22 cellular contexts compared by ENCODE assay signal in genomic region chr2:160384791-160385190, GRCh38.
DNase-seq lines count a peak whose midpoint lies in the region; ATAC-seq and TF ChIP-seq lines count a peak whose summit lies in the region.
"Had no signal": no experiment of that assay in that cellular context is flagged by ENCODE, and none has a peak within 500 bp of the region (broad histone marks: within the 10 kb centered on the region; RNA-seq: fewer than 3 reads in every experiment).

No MANE protein-coding gene starts in this region.

- peaks cover 95% of the 10 kb centered on the region for H4K20me1 ChIP-seq in neural progenitor cell (ENCODE audit: low read depth)

- peak overlapping the region; percentile 57 for H3K27ac Mint-ChIP-seq in T-helper 1 cell treated with Interleukin-12 subunit alpha and Interleukin-12 subunit beta and Interleukin-4 antibody, amounts not matched to agents 30 μg/mL and 1 μg/mL, for 36 hours
- H3K27ac Mint-ChIP-seq in CD4-positive, alpha-beta memory T cell, result peak overlapping the region in 4 of 7 donors; percentile 13 to 62 (median 48)
- peak overlapping the region; percentile 80 for H3K27ac Mint-ChIP-seq in central memory CD8-positive, alpha-beta T cell (ENCODE audit: low read depth)
- H3K27ac Mint-ChIP-seq in natural killer cell treated with Interleukin-12 subunit alpha and Interleukin-12 subunit beta and Interleukin-15 and Interleukin-18, amount 100 ng/mL, for 72 hours, result peak overlapping the region; percentile 78 to 86
- no peak overlapping the region for H3K27ac Mint-ChIP-seq in neural progenitor cell
- H3K27ac Mint-ChIP-seq: activated B cell treated with CpG ODN at 0.5 μM for 24 hours had no signal

- H3K79me2 ChIP-seq in neural progenitor cell (ENCODE audit: low read depth), result peaks cover 100% of the 10 kb centered on the region

- TF ChIP-seq CTCF in neural progenitor cell (IDR thresholded peaks at IDR 0.05), result no peak

- no peak overlapping the region for H3K4me3 ChIP-seq in CD4-positive, alpha-beta memory T cell (ENCODE audit: low read length in 2 of 2)
- H3K4me3 ChIP-seq in neural progenitor cell, result no peak overlapping the region
- H3K4me3 ChIP-seq: left lung, ovary, suprapubic skin had no signal

- H3K4me1 ChIP-seq in CD4-positive, alpha-beta memory T cell (ENCODE audit: insufficient read depth, low read length), result peaks cover 84% of the 10 kb centered on the region
- H3K4me1 ChIP-seq in neural progenitor cell, result peaks cover 46% of the 10 kb centered on the region

- H3K4me1 Mint-ChIP-seq in T-helper 1 cell treated with Interleukin-12 subunit alpha and Interleukin-12 subunit beta and Interleukin-4 antibody, amounts not matched to agents 30 μg/mL and 1 μg/mL, for 36 hours (ENCODE audit: low read depth), result peaks cover 60% of the 10 kb centered on the region
- H3K4me1 Mint-ChIP-seq in CD4-positive, alpha-beta memory T cell, result peaks cover 65 to 95% (median 81%) of the 10 kb centered on the region in 4 donors
- H3K4me1 Mint-ChIP-seq in central memory CD8-positive, alpha-beta T cell, result peaks cover 83% of the 10 kb centered on the region
- peaks cover 72 to 74% of the 10 kb centered on the region in 2 donors for H3K4me1 Mint-ChIP-seq in natural killer cell treated with Interleukin-12 subunit alpha and Interleukin-12 subunit beta and Interleukin-15 and Interleukin-18, amount 100 ng/mL, for 72 hours (ENCODE audit: low read depth in 2 of 2)
- H3K4me1 Mint-ChIP-seq in neural progenitor cell, result peaks cover 26% of the 10 kb centered on the region

- no peaks in the 10 kb centered on the region for H3K9me3 Mint-ChIP-seq in T-helper 1 cell treated with Interleukin-12 subunit alpha and Interleukin-12 subunit beta and Interleukin-4 antibody, amounts not matched to agents 30 μg/mL and 1 μg/mL, for 36 hours
- H3K9me3 Mint-ChIP-seq in CD4-positive, alpha-beta memory T cell, result no peaks in the 10 kb centered on the region
- no peaks in the 10 kb centered on the region for H3K9me3 Mint-ChIP-seq in central memory CD8-positive, alpha-beta T cell
- no peaks in the 10 kb centered on the region for H3K9me3 Mint-ChIP-seq in natural killer cell treated with Interleukin-12 subunit alpha and Interleukin-12 subunit beta and Interleukin-15 and Interleukin-18, amount 100 ng/mL, for 72 hours
- H3K9me3 Mint-ChIP-seq in neural progenitor cell, result no peaks in the 10 kb centered on the region
- H3K9me3 Mint-ChIP-seq: activated B cell treated with CpG ODN at 0.5 μM for 24 hours had no signal

- no peak for ATAC-seq in central memory CD8-positive, alpha-beta T cell (replicated peaks; ENCODE audit: extremely low read depth, poor library complexity, severe bottlenecking)
- peak; percentile 57 to 67 for ATAC-seq in natural killer cell treated with Interleukin-12 subunit alpha and Interleukin-12 subunit beta and Interleukin-15 and Interleukin-18, amount 100 ng/mL, for 72 hours
- ATAC-seq: left lung had no signal

- peaks cover 7% of the 10 kb centered on the region for H3F3A ChIP-seq in neural progenitor cell (ENCODE audit: low read depth)

- H3K36me3 ChIP-seq in CD4-positive, alpha-beta memory T cell (ENCODE audit: insufficient read depth, low read length), result no peaks in the 10 kb centered on the region
- no peaks in the 10 kb centered on the region for H3K36me3 ChIP-seq in neural progenitor cell
- H3K36me3 ChIP-seq: BE2C, left lung, ovary, suprapubic skin had no signal

- no peak overlapping the region for H3K4me3 Mint-ChIP-seq in T-helper 1 cell treated with Interleukin-12 subunit alpha and Interleukin-12 subunit beta and Interleukin-4 antibody, amounts not matched to agents 30 μg/mL and 1 μg/mL, for 36 hours
- peak overlapping the region in 5 of 8 donors; percentile 15 to 49 (median 42) for H3K4me3 Mint-ChIP-seq in CD4-positive, alpha-beta memory T cell
- H3K4me3 Mint-ChIP-seq in central memory CD8-positive, alpha-beta T cell, result no peak overlapping the region
- H3K4me3 Mint-ChIP-seq in natural killer cell treated with Interleukin-12 subunit alpha and Interleukin-12 subunit beta and Interleukin-15 and Interleukin-18, amount 100 ng/mL, for 72 hours, result peak overlapping the region; percentile 19
- no peak overlapping the region for H3K4me3 Mint-ChIP-seq in neural progenitor cell
- H3K4me3 Mint-ChIP-seq: activated B cell treated with CpG ODN at 0.5 μM for 24 hours had no signal

- H3K27me3 ChIP-seq in CD4-positive, alpha-beta memory T cell (ENCODE audit: insufficient read depth, low read length), result no peaks in the 10 kb centered on the region
- no peaks in the 10 kb centered on the region for H3K27me3 ChIP-seq in neural progenitor cell
- H3K27me3 ChIP-seq: BE2C, left lung, ovary, suprapubic skin had no signal

- CTCF ChIA-PET in CD4-positive, alpha-beta memory T cell (lab: Charles Lee; ENCODE audit: partially characterized antibody), result no interaction called here

- no peaks in the 10 kb centered on the region for H3K9me3 ChIP-seq in CD4-positive, alpha-beta memory T cell (ENCODE audit: control insufficient read depth in 1 of 2, low read length in 2 of 2)
- no peaks in the 10 kb centered on the region for H3K9me3 ChIP-seq in neural progenitor cell (ENCODE audit: low read depth)
- H3K9me3 ChIP-seq: BE2C, left lung, ovary, suprapubic skin had no signal

- no peak overlapping the region for H2AFZ ChIP-seq in neural progenitor cell (replicated peaks)

- no peak overlapping the region for H3K4me2 ChIP-seq in neural progenitor cell
- H3K4me2 ChIP-seq: KMS-11 had no signal

- peaks cover 3% of the 10 kb centered on the region for H3K36me3 Mint-ChIP-seq in T-helper 1 cell treated with Interleukin-12 subunit alpha and Interleukin-12 subunit beta and Interleukin-4 antibody, amounts not matched to agents 30 μg/mL and 1 μg/mL, for 36 hours (ENCODE audit: low read depth)
- H3K36me3 Mint-ChIP-seq in CD4-positive, alpha-beta memory T cell, result peaks cover 0 to 1% of the 10 kb centered on the region in 2 donors
- peaks cover 5% of the 10 kb centered on the region for H3K36me3 Mint-ChIP-seq in central memory CD8-positive, alpha-beta T cell (ENCODE audit: insufficient read depth)
- H3K36me3 Mint-ChIP-seq in natural killer cell treated with Interleukin-12 subunit alpha and Interleukin-12 subunit beta and Interleukin-15 and Interleukin-18, amount 100 ng/mL, for 72 hours, result no peaks in the 10 kb centered on the region
- no peaks in the 10 kb centered on the region for H3K36me3 Mint-ChIP-seq in neural progenitor cell

- POLR2A ChIA-PET in CD4-positive, alpha-beta memory T cell (lab: Charles Lee; ENCODE audit: partially characterized antibody), result interaction anchor here (0.6 to 1.3 kb wide), 3 partner anchors 9 to 46 kb away, joined by 3 to 4 read pairs (median 3); no protein-coding TSS in a partner anchor

- H3K9ac ChIP-seq in neural progenitor cell, result no peak overlapping the region
- H3K9ac ChIP-seq: KMS-11 had no signal

- no peak for DNase-seq in T-helper 1 cell
- DNase-seq in CD4-positive, alpha-beta memory T cell, result no peak
- DNase-seq in central memory CD8-positive, alpha-beta T cell (ENCODE audit: low spot score in 2 of 2), result no peak
- DNase-seq in natural killer cell treated with Interleukin-12 subunit alpha and Interleukin-12 subunit beta and Interleukin-15 and Interleukin-18, amount 100 ng/mL, for 72 hours (ENCODE audit: low spot score), result no peak
- DNase-seq in NCI-H1436 treated with DMSO at 0.1 percent for 48 hours (lab: John Stamatoyannopoulos, UW), result no peak
- DNase-seq in neural progenitor cell (ENCODE audit: low spot score), result no peak
- no peak for DNase-seq in SW 1271 (lab: John Stamatoyannopoulos, UW)
- DNase-seq: activated B cell treated with CpG ODN at 0.5 μM for 24 hours; BE2C; cortex of kidney; DMS 273 treated with DMSO at 0.1 percent for 48 hours; foreskin melanocyte; left lung; NCI-H1092 treated with DMSO at 0.1 percent for 48 hours; NCI-H524 treated with DMSO at 0.1 percent for 48 hours; ovary; SIG-M5; stimulated activated CD4-positive, alpha-beta T cell treated with anti-CD3 and anti-CD28 coated beads, Interleukin-2, amount 100 ng/mL, for 24 hours had no signal

- no peak overlapping the region for H3K27ac ChIP-seq in CD4-positive, alpha-beta memory T cell (ENCODE audit: low read depth, low read length)
- H3K27ac ChIP-seq in neural progenitor cell, result no peak overlapping the region
- H3K27ac ChIP-seq: 22Rv1, KMS-11, suprapubic skin had no signal

- no peaks in the 10 kb centered on the region for H3K27me3 Mint-ChIP-seq in T-helper 1 cell treated with Interleukin-12 subunit alpha and Interleukin-12 subunit beta and Interleukin-4 antibody, amounts not matched to agents 30 μg/mL and 1 μg/mL, for 36 hours (ENCODE audit: low read depth)
- no peaks in the 10 kb centered on the region for H3K27me3 Mint-ChIP-seq in CD4-positive, alpha-beta memory T cell
- no peaks in the 10 kb centered on the region for H3K27me3 Mint-ChIP-seq in central memory CD8-positive, alpha-beta T cell
- H3K27me3 Mint-ChIP-seq in natural killer cell treated with Interleukin-12 subunit alpha and Interleukin-12 subunit beta and Interleukin-15 and Interleukin-18, amount 100 ng/mL, for 72 hours, result no peaks in the 10 kb centered on the region
- H3K27me3 Mint-ChIP-seq in neural progenitor cell (ENCODE audit: insufficient read depth, low read depth), result no peaks in the 10 kb centered on the region
- H3K27me3 Mint-ChIP-seq: activated B cell treated with CpG ODN at 0.5 μM for 24 hours had no signal

- intact Hi-C loops in CD4-positive, alpha-beta memory T cell (cut with micrococcal nuclease), result no loop called here

Comparison
In these comparisons a context has a peak if more than half of its experiments do, and no peak if none do; other contexts are left out.
1. H3K4me3 Mint-ChIP-seq: peak in CD4-positive, alpha-beta memory T cell (5 of 8) and natural killer cell treated with Interleukin-12 subunit alpha and Interleukin-12 subunit beta and Interleukin-15 and Interleukin-18, amount 100 ng/mL, for 72 hours (single experiment); none in T-helper 1 cell treated with Interleukin-12 subunit alpha and Interleukin-12 subunit beta and Interleukin-4 antibody, amounts not matched to agents 30 μg/mL and 1 μg/mL, for 36 hours (single experiment), central memory CD8-positive, alpha-beta T cell (single experiment) and neural progenitor cell (single experiment).